Comparison of ENCODE assay signal across 1 cellular context in the genomic region with DNA sequence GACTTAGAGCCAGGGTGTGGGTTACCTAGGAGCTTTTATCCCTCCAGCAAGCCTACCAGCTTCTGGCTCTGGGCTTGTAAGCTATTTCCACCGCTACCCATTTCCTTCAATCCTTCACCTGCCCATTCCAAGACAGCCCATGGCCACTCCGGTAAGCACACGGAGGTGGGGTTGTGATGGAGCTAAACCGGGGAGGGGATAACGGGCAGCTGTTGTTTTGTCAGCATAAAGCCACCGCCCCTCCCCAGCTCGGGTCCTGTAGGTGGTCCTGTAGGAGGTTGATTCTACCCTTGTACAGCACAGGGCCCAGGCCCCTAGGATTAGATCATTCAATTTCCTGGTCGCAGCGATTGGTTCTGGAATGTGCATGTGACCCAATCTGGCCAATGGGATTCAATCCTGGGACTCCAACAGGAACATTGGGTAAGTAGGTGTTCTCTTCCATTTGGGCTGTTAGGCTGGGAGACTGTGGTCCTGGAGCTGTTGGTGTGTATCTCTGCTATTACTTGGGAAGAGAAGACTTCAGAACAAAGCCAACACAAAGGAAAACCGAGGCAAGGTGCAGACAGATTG.
TF ChIP-seq lines count a peak whose summit lies in the region.

No MANE protein-coding gene starts in this region.

TF ChIP-seq in GM23338, 12 proteins besides CTCF, POLR2A, EP300 and RAD21 (continued from another document):
- TF ChIP-seq REST (IDR thresholded peaks at IDR 0.05; ENCODE audit: unreplicated experiment) (no peak), ETS1 (IDR thresholded peaks at IDR 0.05) (no peak)
